ENCODE assay signal across 25 cellular contexts in the genomic region with DNA sequence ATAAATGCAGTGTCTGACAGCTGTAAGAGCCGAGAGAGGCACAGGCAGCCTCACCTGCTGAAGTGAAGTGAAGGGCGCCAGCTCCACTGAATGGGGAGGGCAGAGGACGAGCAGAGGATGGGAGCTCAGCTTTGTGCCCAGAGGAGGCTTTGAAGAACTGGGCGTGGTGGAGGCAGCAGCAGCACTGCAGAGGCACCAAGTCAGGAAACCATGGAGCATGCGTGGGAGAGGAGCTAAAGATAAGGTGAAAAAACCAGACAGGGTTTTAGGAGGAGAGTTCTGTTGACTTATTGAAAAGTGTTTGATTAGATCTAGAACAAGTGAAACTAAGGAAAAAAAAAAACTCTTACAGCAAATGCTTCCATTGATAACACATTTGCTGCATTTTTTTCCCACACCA.
A peak's percentile ranks its signal among the peaks of the same experiment; 100 is the strongest.
DNase-seq lines count a peak whose midpoint lies in the region; ATAC-seq and FAIRE-seq lines count a peak whose summit lies in the region.
"Had no signal": no experiment of that assay in that cellular context is flagged by ENCODE, and none has a peak within 500 bp of the region (broad histone marks: within the 10 kb centered on the region; RNA-seq: fewer than 3 reads in every experiment).

No MANE protein-coding gene starts in this region.

- H3K4me2 ChIP-seq in neuronal stem cell (ENCODE audit: insufficient read depth, low read length, poor library complexity, severe bottlenecking) = no peak overlapping the region
- H3K4me2 ChIP-seq: A549; BLaER1 treated with 17β-estradiol and CSF1 and Interleukin-3, amounts not matched to agents 10 nM and 100 nM; GM23338 had no signal

- no peak overlapping the region for H2BK15ac ChIP-seq in neuronal stem cell (ENCODE audit: low read length)

- no peak overlapping the region for H2BK120ac ChIP-seq in neuronal stem cell (ENCODE audit: low read depth, low read length)

- H4K8ac ChIP-seq in neuronal stem cell (ENCODE audit: low read depth, low read length) = no peak overlapping the region

- peak overlapping the region; percentile 32 for H3K18ac ChIP-seq in neuronal stem cell (ENCODE audit: low read length)

- DNase-seq in NCI-H748 (lab: John Stamatoyannopoulos, UW; ENCODE audit: unreplicated experiment) = peak; percentile 22
- DNase-seq in NCI-H748 treated with DMSO at 0.1 percent for 48 hours (lab: John Stamatoyannopoulos, UW) = no peak
- peak; percentile 2 for DNase-seq in RCC 7860 (ENCODE audit: low spot score)
- no peak for DNase-seq in neuronal stem cell (ENCODE audit: low spot score)
- no peak for DNase-seq in 8988T
- DNase-seq: ACHN; AML-193; BE2C; CD4-positive, alpha-beta T cell; CD8-positive, alpha-beta memory T cell; DMS 273 treated with DMSO at 0.1 percent for 48 hours; DMS79; EL; GDM1; H9; HFFc6 had no signal

- no peak overlapping the region for H3K23ac ChIP-seq in neuronal stem cell (ENCODE audit: low read depth, low read length, poor library complexity)

- H3K9me3 ChIP-seq in neuronal stem cell (replicated peaks in 1 of 2; ENCODE audit: control insufficient read depth in 2 of 2, insufficient read depth in 1 of 2, low read depth in 1 of 2, low read length in 2 of 2) = no peaks in the 10 kb centered on the region
- H3K9me3 ChIP-seq: A549; BE2C; BLaER1 treated with 17β-estradiol and CSF1 and Interleukin-3, amounts not matched to agents 10 nM and 100 nM had no signal

- no peaks in the 10 kb centered on the region for H3K27me3 ChIP-seq in neuronal stem cell (ENCODE audit: control insufficient read depth in 3 of 3, insufficient read depth in 3 of 3, low read depth in 1 of 3, low read length in 3 of 3)
- H3K27me3 ChIP-seq: BE2C; BLaER1 treated with 17β-estradiol and CSF1 and Interleukin-3, amounts not matched to agents 10 nM and 100 nM had no signal

- ATAC-seq in HG03460 (IDR thresholded peaks at IDR 0.05; ENCODE audit: unreplicated experiment) = no peak
- ATAC-seq: A549, GM12878, GM23338, HCT116 had no signal

- no CpG with 5 or more reads among the region's 5 CpGs for WGBS in neuronal stem cell (ENCODE audit: extremely low coverage in 2 of 2, insufficient read length in 2 of 2, insufficient replicate concordance in 1 of 2), 2 donors

- no peak overlapping the region for H4K91ac ChIP-seq in neuronal stem cell (ENCODE audit: low read depth, low read length, poor library complexity)

- no peak overlapping the region for H3K27ac ChIP-seq in neuronal stem cell (replicated peaks; ENCODE audit: low read length)
- H3K27ac ChIP-seq: 22Rv1; A549; BLaER1 treated with 17β-estradiol and CSF1 and Interleukin-3, amounts not matched to agents 10 nM and 100 nM had no signal

- no peak overlapping the region for H3K9ac ChIP-seq in neuronal stem cell (ENCODE audit: low read depth, low read length, poor library complexity)
- H3K9ac ChIP-seq: BLaER1 treated with 17β-estradiol and CSF1 and Interleukin-3, amounts not matched to agents 10 nM and 100 nM had no signal

- H2BK12ac ChIP-seq in neuronal stem cell (ENCODE audit: low read length) = no peak overlapping the region

- no peak overlapping the region for H2BK5ac ChIP-seq in neuronal stem cell (ENCODE audit: low read length)

- no peak for FAIRE-seq in RCC 7860 (lab: Jason Lieb, UNC)
- FAIRE-seq: A549, D721Med, GM12878, GM19239 had no signal

- no peak overlapping the region for H3K4ac ChIP-seq in neuronal stem cell (ENCODE audit: low read length)

- no peaks in the 10 kb centered on the region for H3K36me3 ChIP-seq in neuronal stem cell (replicated peaks in 1 of 2; ENCODE audit: control insufficient read depth in 2 of 2, insufficient read depth in 2 of 2, low read length in 2 of 2)
- H3K36me3 ChIP-seq: BE2C; BLaER1 treated with 17β-estradiol and CSF1 and Interleukin-3, amounts not matched to agents 10 nM and 100 nM had no signal

- no peaks in the 10 kb centered on the region for H3K79me1 ChIP-seq in neuronal stem cell (ENCODE audit: low read depth, low read length)

- no peak overlapping the region for H2AK5ac ChIP-seq in neuronal stem cell (ENCODE audit: low read depth, low read length)

- H2AFZ ChIP-seq in neuronal stem cell (ENCODE audit: low read length) = no peak overlapping the region

- peaks cover 0 to 5% of the 10 kb centered on the region in 2 donors for H3K4me1 ChIP-seq in neuronal stem cell (ENCODE audit: control insufficient read depth in 2 of 2, insufficient read depth in 1 of 2, low read depth in 1 of 2, low read length in 2 of 2)
- H3K4me1 ChIP-seq: BE2C had no signal

- no peak overlapping the region for H3K14ac ChIP-seq in neuronal stem cell (ENCODE audit: low read length)

- H3K4me3 ChIP-seq in neuronal stem cell (ENCODE audit: low read length in 2 of 2) = no peak overlapping the region
- H3K4me3 ChIP-seq: A549; BLaER1 treated with 17β-estradiol and CSF1 and Interleukin-3, amounts not matched to agents 10 nM and 100 nM; GM12878; GM23338 had no signal

Comparison
In these comparisons a context has a peak if more than half of its experiments do, and no peak if none do; other contexts are left out.
1. DNase-seq: peak in NCI-H748 (single experiment) and RCC 7860 (single experiment); none in NCI-H748 treated with DMSO at 0.1 percent for 48 hours (single experiment), neuronal stem cell (single experiment) and 8988T (single experiment).